Comparison of ENCODE assay signal across 24 cellular contexts in the genomic region with DNA sequence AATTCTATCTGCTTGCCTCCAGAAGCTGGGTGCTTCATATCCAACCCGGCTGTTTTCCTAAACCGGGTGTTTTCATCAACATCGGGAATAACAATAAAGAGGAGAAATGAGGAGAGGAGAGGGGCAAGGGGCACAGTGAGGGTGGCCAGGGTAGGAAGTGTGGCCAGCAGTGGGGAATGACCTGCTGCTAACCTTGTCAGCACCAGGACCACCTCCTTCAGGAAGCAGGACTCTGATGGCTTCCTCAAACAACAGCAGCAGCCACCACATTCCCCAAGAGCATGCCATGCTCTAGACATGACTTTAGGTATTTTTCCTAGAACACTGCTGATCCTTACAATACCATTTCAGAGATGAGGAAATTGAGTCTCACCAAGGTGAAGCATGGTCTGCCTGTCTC. TPM values are rescaled to one million over a fixed set of nuclear protein-coding genes. Genes with fewer than 3 reads are reported as not detected.
DNase-seq lines count a peak whose midpoint lies in the region; ATAC-seq, FAIRE-seq and TF ChIP-seq lines count a peak whose summit lies in the region.
"Had no signal": no experiment of that assay in that cellular context is flagged by ENCODE, and none has a peak within 500 bp of the region (broad histone marks: within the 10 kb centered on the region; RNA-seq: fewer than 3 reads in every experiment).

No MANE protein-coding gene starts in this region.

- no TSS peak for BruUV-seq in endothelial cell of umbilical vein (replicated peaks; lab: Mats Ljungman, UMichigan)

- dilution Hi-C loops in endothelial cell of umbilical vein (cut with MboI; ENCODE audit: extremely low pct_ligation_motif_present, low sequenced_read_pairs), result no loop called here

- H3K4me1 ChIP-seq in endothelial cell of umbilical vein (ENCODE audit: control insufficient read depth, extremely low read depth, insufficient read depth, low read length), result peaks cover 15% of the 10 kb centered on the region
- H3K4me1 ChIP-seq in Peyer's patch, result no peaks in the 10 kb centered on the region

- no peak overlapping the region for H3K27ac ChIP-seq in CD4-positive, alpha-beta T cell (ENCODE audit: low read depth, low read length)
- H3K27ac ChIP-seq in endothelial cell of umbilical vein (ENCODE audit: insufficient read depth, low read depth, low read length) (no peak overlapping the region), Peyer's patch (no peak overlapping the region)
- H3K27ac ChIP-seq: 22Rv1, SJCRH30 had no signal

- no peak overlapping the region for H3K4me3 Mint-ChIP-seq in activated CD8-positive, alpha-beta T cell treated with anti-CD3 and anti-CD28 coated beads, Interleukin-2, amount 10 ng/mL, durations not matched to agents 7 days and 5 days
- H3K4me3 Mint-ChIP-seq in activated CD8-positive, alpha-beta T cell treated with anti-CD3 and anti-CD28 coated beads for 36 hours, result no peak overlapping the region
- no peak overlapping the region for H3K4me3 Mint-ChIP-seq in CD4-positive, alpha-beta T cell
- no peak overlapping the region for H3K4me3 Mint-ChIP-seq in natural killer cell treated with Interleukin-12 subunit alpha and Interleukin-12 subunit beta and Interleukin-15 and Interleukin-18, amount 100 ng/mL, for 72 hours
- no peak overlapping the region for H3K4me3 Mint-ChIP-seq in HFFc6
- H3K4me3 Mint-ChIP-seq: IgD-negative memory B cell had no signal

- H3K27me3 Mint-ChIP-seq in activated CD8-positive, alpha-beta T cell treated with anti-CD3 and anti-CD28 coated beads, Interleukin-2, amount 10 ng/mL, durations not matched to agents 7 days and 5 days (ENCODE audit: low read depth), result no peaks in the 10 kb centered on the region
- H3K27me3 Mint-ChIP-seq in activated CD8-positive, alpha-beta T cell treated with anti-CD3 and anti-CD28 coated beads for 36 hours, result no peaks in the 10 kb centered on the region
- no peaks in the 10 kb centered on the region for H3K27me3 Mint-ChIP-seq in CD4-positive, alpha-beta T cell
- no peaks in the 10 kb centered on the region for H3K27me3 Mint-ChIP-seq in natural killer cell treated with Interleukin-12 subunit alpha and Interleukin-12 subunit beta and Interleukin-15 and Interleukin-18, amount 100 ng/mL, for 72 hours
- H3K27me3 Mint-ChIP-seq in HFFc6 (ENCODE audit: insufficient read depth), result no peaks in the 10 kb centered on the region; the same call in none of the 2 replicates

- H3K36me3 Mint-ChIP-seq in activated CD8-positive, alpha-beta T cell treated with anti-CD3 and anti-CD28 coated beads, Interleukin-2, amount 10 ng/mL, durations not matched to agents 7 days and 5 days (ENCODE audit: low read depth), result peaks cover 13% of the 10 kb centered on the region
- H3K36me3 Mint-ChIP-seq in activated CD8-positive, alpha-beta T cell treated with anti-CD3 and anti-CD28 coated beads for 36 hours (ENCODE audit: low read depth), result peaks cover 2% of the 10 kb centered on the region
- peaks cover 38% of the 10 kb centered on the region for H3K36me3 Mint-ChIP-seq in CD4-positive, alpha-beta T cell (ENCODE audit: low read depth)
- H3K36me3 Mint-ChIP-seq in natural killer cell treated with Interleukin-12 subunit alpha and Interleukin-12 subunit beta and Interleukin-15 and Interleukin-18, amount 100 ng/mL, for 72 hours, result no peaks in the 10 kb centered on the region
- no peaks in the 10 kb centered on the region for H3K36me3 Mint-ChIP-seq in HFFc6 (ENCODE audit: low read depth)

- peak; percentile 53 for TF ChIP-seq POLR2A in endothelial cell of umbilical vein (IDR thresholded peaks at IDR 0.05; ENCODE audit: low read depth, low read length)
- no peak for TF ChIP-seq POLR2A in Peyer's patch (IDR thresholded peaks at IDR 0.05)

- H3K4me3 ChIP-seq in endothelial cell of umbilical vein (replicated peaks in 1 of 3; ENCODE audit: insufficient read depth in 1 of 3, low read depth in 1 of 3, low read length in 3 of 3) (no peak overlapping the region), Peyer's patch (no peak overlapping the region)
- H3K4me3 ChIP-seq: SJCRH30 had no signal

- peak overlapping the region; percentile 4 for H3K27ac Mint-ChIP-seq in activated CD8-positive, alpha-beta T cell treated with anti-CD3 and anti-CD28 coated beads, Interleukin-2, amount 10 ng/mL, durations not matched to agents 7 days and 5 days
- H3K27ac Mint-ChIP-seq in activated CD8-positive, alpha-beta T cell treated with anti-CD3 and anti-CD28 coated beads for 36 hours, result no peak overlapping the region
- peak overlapping the region; percentile 27 for H3K27ac Mint-ChIP-seq in CD4-positive, alpha-beta T cell
- H3K27ac Mint-ChIP-seq in natural killer cell treated with Interleukin-12 subunit alpha and Interleukin-12 subunit beta and Interleukin-15 and Interleukin-18, amount 100 ng/mL, for 72 hours, result peak overlapping the region; percentile 13 to 59
- H3K27ac Mint-ChIP-seq in HFFc6, result no peak overlapping the region
- H3K27ac Mint-ChIP-seq: IgD-negative memory B cell had no signal

- ATAC-seq in activated CD8-positive, alpha-beta T cell treated with anti-CD3 and anti-CD28 coated beads, Interleukin-2, amount 10 ng/mL, durations not matched to agents 7 days and 5 days, result no peak
- ATAC-seq in activated CD8-positive, alpha-beta T cell treated with anti-CD3 and anti-CD28 coated beads for 36 hours, result no peak
- ATAC-seq in CD4-positive, alpha-beta T cell (ENCODE audit: poor library complexity), result no peak
- ATAC-seq in natural killer cell treated with Interleukin-12 subunit alpha and Interleukin-12 subunit beta and Interleukin-15 and Interleukin-18, amount 100 ng/mL, for 72 hours, result no peak

- H2AFZ ChIP-seq in endothelial cell of umbilical vein (ENCODE audit: low read depth, low read length), result no peak overlapping the region

- POLR2A ChIA-PET in activated CD8-positive, alpha-beta T cell treated with anti-CD3 and anti-CD28 coated beads, Interleukin-2, amount 10 ng/mL, durations not matched to agents 7 days and 5 days (lab: Charles Lee), result interaction anchor here (0.9 to 1.0 kb wide), 2 partner anchors 8 to 18 kb away, joined by 3 to 4 read pairs; no protein-coding TSS in a partner anchor
- POLR2A ChIA-PET in activated CD8-positive, alpha-beta T cell treated with anti-CD3 and anti-CD28 coated beads for 36 hours (lab: Charles Lee), result no interaction called here
- POLR2A ChIA-PET in CD4-positive, alpha-beta T cell (lab: Charles Lee), result no interaction called here
- POLR2A ChIA-PET in endothelial cell of umbilical vein (lab: Charles Lee), result no interaction called here

- intact Hi-C loops in activated CD8-positive, alpha-beta T cell treated with anti-CD3 and anti-CD28 coated beads for 36 hours (cut with micrococcal nuclease), result no loop called here
- intact Hi-C loops in CD4-positive, alpha-beta T cell (cut with DNase I, micrococcal nuclease), result no loop called here
- intact Hi-C loops in endothelial cell of umbilical vein (cut with micrococcal nuclease), result loop anchor here (1.0 to 2.0 kb wide), 3 partner anchors 13 to 35 kb away; no protein-coding TSS in a partner anchor

- H3K79me2 ChIP-seq in endothelial cell of umbilical vein (ENCODE audit: control insufficient read depth, insufficient read depth, low read length), result peaks cover 1% of the 10 kb centered on the region

- in situ Hi-C loops in GM13977 (cut with MboI; ENCODE audit: low pct_unique_long_range_greater_than_20kb, low sequenced_read_pairs, unreplicated experiment), result no loop called here

- no peaks in the 10 kb centered on the region for H3K27me3 ChIP-seq in CD4-positive, alpha-beta T cell (ENCODE audit: control insufficient read depth, insufficient read depth, low read length)
- H3K27me3 ChIP-seq in endothelial cell of umbilical vein (ENCODE audit: control insufficient read depth in 2 of 2, insufficient read depth in 2 of 2, low read length in 2 of 2), result no peaks in the 10 kb centered on the region
- H3K27me3 ChIP-seq in Peyer's patch, result no peaks in the 10 kb centered on the region
- H3K27me3 ChIP-seq: SJCRH30 had no signal

- H3K9me3 Mint-ChIP-seq in activated CD8-positive, alpha-beta T cell treated with anti-CD3 and anti-CD28 coated beads, Interleukin-2, amount 10 ng/mL, durations not matched to agents 7 days and 5 days (ENCODE audit: insufficient read depth), result no peaks in the 10 kb centered on the region
- no peaks in the 10 kb centered on the region for H3K9me3 Mint-ChIP-seq in activated CD8-positive, alpha-beta T cell treated with anti-CD3 and anti-CD28 coated beads for 36 hours
- no peaks in the 10 kb centered on the region for H3K9me3 Mint-ChIP-seq in CD4-positive, alpha-beta T cell
- H3K9me3 Mint-ChIP-seq in natural killer cell treated with Interleukin-12 subunit alpha and Interleukin-12 subunit beta and Interleukin-15 and Interleukin-18, amount 100 ng/mL, for 72 hours, result no peaks in the 10 kb centered on the region
- no peaks in the 10 kb centered on the region for H3K9me3 Mint-ChIP-seq in HFFc6

- no peak overlapping the region for H3K9ac ChIP-seq in endothelial cell of umbilical vein (replicated peaks; ENCODE audit: extremely low read depth, insufficient read depth, low read length)

- no peak for TF ChIP-seq CTCF in activated CD8-positive, alpha-beta T cell treated with anti-CD3 and anti-CD28 coated beads for 36 hours (IDR thresholded peaks at IDR 0.05)
- TF ChIP-seq CTCF in CD4-positive, alpha-beta T cell (IDR thresholded peaks at IDR 0.05), result no peak
- TF ChIP-seq CTCF in endothelial cell of umbilical vein (IDR thresholded peaks at IDR 0.05; ENCODE audit: extremely low read depth in 1 of 2, insufficient read depth in 1 of 2, low read depth in 1 of 2, low read length in 2 of 2) (no peak), Peyer's patch (IDR thresholded peaks at IDR 0.05) (no peak), HFFc6 (IDR thresholded peaks at IDR 0.05) (no peak), GM13977 (IDR thresholded peaks at IDR 0.05; ENCODE audit: extremely low read depth, insufficient read depth, missing control alignments) (no peak)

- H3K4me2 ChIP-seq in endothelial cell of umbilical vein (ENCODE audit: insufficient read depth, low read length), result no peak overlapping the region

- no peaks in the 10 kb centered on the region for H4K20me1 ChIP-seq in endothelial cell of umbilical vein (replicated peaks; ENCODE audit: control insufficient read depth, extremely low read depth, insufficient read depth, low read length)

- no peaks in the 10 kb centered on the region for H3K9me3 ChIP-seq in CD4-positive, alpha-beta T cell (ENCODE audit: control insufficient read depth, low read length)
- no peaks in the 10 kb centered on the region for H3K9me3 ChIP-seq in endothelial cell of umbilical vein (replicated peaks; ENCODE audit: control insufficient read depth, insufficient read depth, low read length)
- H3K9me3 ChIP-seq in Peyer's patch, result no peaks in the 10 kb centered on the region
- H3K9me3 ChIP-seq: SJCRH30 had no signal

- FAIRE-seq in endothelial cell of umbilical vein (lab: Jason Lieb, UNC), result peak; percentile 86
- FAIRE-seq: D721Med, GM19239, RCC 7860 had no signal

- H3K36me3 ChIP-seq in endothelial cell of umbilical vein (ENCODE audit: control insufficient read depth in 2 of 2, extremely low read depth in 1 of 2, insufficient read depth in 2 of 2, low read length in 2 of 2), result peaks cover 0 to 14% of the 10 kb centered on the region in 2 experiments
- H3K36me3 ChIP-seq in Peyer's patch, result peaks cover 0 to 16% (median 0%) of the 10 kb centered on the region in 3 donors

- CTCF ChIA-PET in activated CD8-positive, alpha-beta T cell treated with anti-CD3 and anti-CD28 coated beads, Interleukin-2, amount 10 ng/mL, durations not matched to agents 7 days and 5 days (lab: Charles Lee), result interaction anchor here (1.6 to 1.8 kb wide), 2 partner anchors 13 to 96 kb away, joined by 6 to 7 read pairs; no protein-coding TSS in a partner anchor
- CTCF ChIA-PET in activated CD8-positive, alpha-beta T cell treated with anti-CD3 and anti-CD28 coated beads for 36 hours (lab: Charles Lee), result interaction anchor here (1.0 to 2.3 kb wide), 4 partner anchors 13 to 95 kb away, joined by 3 to 15 read pairs (median 4); no protein-coding TSS in a partner anchor
- CTCF ChIA-PET in CD4-positive, alpha-beta T cell (lab: Charles Lee), result no interaction called here
- CTCF ChIA-PET in endothelial cell of umbilical vein (lab: Charles Lee), result interaction anchor here (0.8 to 2.5 kb wide), 3 partner anchors 13 to 93 kb away, joined by 3 to 20 read pairs (median 3); no protein-coding TSS in a partner anchor

- peaks cover 8% of the 10 kb centered on the region for H3K4me1 Mint-ChIP-seq in activated CD8-positive, alpha-beta T cell treated with anti-CD3 and anti-CD28 coated beads, Interleukin-2, amount 10 ng/mL, durations not matched to agents 7 days and 5 days (ENCODE audit: low read depth)
- peaks cover 11% of the 10 kb centered on the region for H3K4me1 Mint-ChIP-seq in activated CD8-positive, alpha-beta T cell treated with anti-CD3 and anti-CD28 coated beads for 36 hours (ENCODE audit: low read depth)
- peaks cover 4% of the 10 kb centered on the region for H3K4me1 Mint-ChIP-seq in CD4-positive, alpha-beta T cell (ENCODE audit: low read depth)
- H3K4me1 Mint-ChIP-seq in natural killer cell treated with Interleukin-12 subunit alpha and Interleukin-12 subunit beta and Interleukin-15 and Interleukin-18, amount 100 ng/mL, for 72 hours (ENCODE audit: low read depth in 2 of 2), result peaks cover 29 to 49% of the 10 kb centered on the region in 2 donors
- no peaks in the 10 kb centered on the region for H3K4me1 Mint-ChIP-seq in HFFc6 (ENCODE audit: low read depth)
- H3K4me1 Mint-ChIP-seq: IgD-negative memory B cell had no signal

- DNase-seq in activated CD8-positive, alpha-beta T cell treated with anti-CD3 and anti-CD28 coated beads, Interleukin-2, amount 10 ng/mL, durations not matched to agents 7 days and 5 days, result no peak
- DNase-seq in activated CD8-positive, alpha-beta T cell treated with anti-CD3 and anti-CD28 coated beads for 36 hours, result no peak
- no peak for DNase-seq in CD4-positive, alpha-beta T cell
- DNase-seq in endothelial cell of umbilical vein (ENCODE audit: low read depth, low spot score) (peak; percentile 87), Peyer's patch (no peak), HFFc6 (no peak), GM13977 (ENCODE audit: low spot score) (no peak)
- DNase-seq in natural killer cell treated with Interleukin-12 subunit alpha and Interleukin-12 subunit beta and Interleukin-15 and Interleukin-18, amount 100 ng/mL, for 72 hours (ENCODE audit: low spot score), result no peak
- DNase-seq: ACHN, C1 segment of cervical spinal cord, DMS53, GDM1, NCI-H1105 treated with DMSO at 0.1 percent for 48 hours, NCI-H2029 treated with DMSO at 0.1 percent for 48 hours, NCI-H345, NCI-H524, NCI-H82 had no signal

- H3K9me1 ChIP-seq in endothelial cell of umbilical vein (replicated peaks; ENCODE audit: control insufficient read depth, extremely low read depth, insufficient read depth, low read length), result no peaks in the 10 kb centered on the region

RNA-seq across cellular contexts. Expression of gene TPBGL, which starts 52.4 kb away (rescaled TPM):
- total RNA-seq in activated CD8-positive, alpha-beta T cell treated with anti-CD3 and anti-CD28 coated beads, Interleukin-2, amount 10 ng/mL, durations not matched to agents 7 days and 5 days, result under 1 TPM in 1 of 2 experiments, not detected in 1; 0.13 TPM
- under 1 TPM; 0.18 to 0.20 TPM for total RNA-seq in activated CD8-positive, alpha-beta T cell treated with anti-CD3 and anti-CD28 coated beads for 36 hours
- under 1 TPM; 0.78 to 0.80 TPM for total RNA-seq in CD4-positive, alpha-beta T cell
- not detected in 2 replicates for total RNA-seq in endothelial cell of umbilical vein
- not detected in 2 replicates for polyA plus RNA-seq in endothelial cell of umbilical vein
- not detected in 2 replicates for polyA plus RNA-seq in endothelial cell of umbilical vein (2011; cell fraction: cytosol; rRNA removed)
- polyA plus RNA-seq in endothelial cell of umbilical vein (2011; cell fraction: nucleus; rRNA removed), result not detected in 2 replicates
- polyA plus RNA-seq in endothelial cell of umbilical vein (2012), result 0.07 and 0.11 TPM in 2 replicates
- polyA minus RNA-seq in endothelial cell of umbilical vein, result not detected in 2 replicates
- polyA minus RNA-seq in endothelial cell of umbilical vein (2011; cell fraction: cytosol; rRNA and poly(A)+ RNA removed), result not detected
- polyA minus RNA-seq in endothelial cell of umbilical vein (2011; cell fraction: nucleus; rRNA and poly(A)+ RNA removed), result not detected in 2 replicates
- under 1 TPM; 0.14 to 0.43 TPM for total RNA-seq in natural killer cell treated with Interleukin-12 subunit alpha and Interleukin-12 subunit beta and Interleukin-15 and Interleukin-18, amount 100 ng/mL, for 72 hours
- total RNA-seq in Peyer's patch, result under 1 TPM in 1 of 4 donors, not detected in 3; 0.35 TPM
- total RNA-seq in HFFc6 (2021; fragmentation: NEBNext Ultra II Directional; extraction: Animal tissue kit (Norgen Biotek cat#: 25700)), result not detected
- total RNA-seq: H4, SJCRH30 had no signal
- polyA plus RNA-seq: IgD-negative memory B cell had no signal

RNA-seq across cellular contexts. Expression of gene ARRB1, which starts 58.5 kb away (rescaled TPM):
- 10 to 100 TPM; 69.4 to 82.6 TPM for total RNA-seq in activated CD8-positive, alpha-beta T cell treated with anti-CD3 and anti-CD28 coated beads, Interleukin-2, amount 10 ng/mL, durations not matched to agents 7 days and 5 days
- total RNA-seq in activated CD8-positive, alpha-beta T cell treated with anti-CD3 and anti-CD28 coated beads for 36 hours, result 10 to 100 TPM; 16.2 to 18.8 TPM
- total RNA-seq in CD4-positive, alpha-beta T cell, result 10 to 100 TPM; 26.7 to 27.8 TPM
- total RNA-seq in endothelial cell of umbilical vein (63.9 and 83.7 TPM in 2 replicates), Peyer's patch (100 to 1,000 TPM in 2 of 4 donors, 10 to 100 TPM in 2; 45.4 to 136 (median 90.6) TPM)
- 76.6 and 92.6 TPM in 2 replicates for polyA plus RNA-seq in endothelial cell of umbilical vein
- 95.5 and 102 TPM in 2 replicates for polyA plus RNA-seq in endothelial cell of umbilical vein (2011; cell fraction: cytosol; rRNA removed)
- 93.4 and 108 TPM in 2 replicates for polyA plus RNA-seq in endothelial cell of umbilical vein (2011; cell fraction: nucleus; rRNA removed)
- 41.0 and 44.6 TPM in 2 replicates for polyA plus RNA-seq in endothelial cell of umbilical vein (2012)
- polyA minus RNA-seq in endothelial cell of umbilical vein, result 284 and 350 TPM in 2 replicates
- polyA minus RNA-seq in endothelial cell of umbilical vein (2011; cell fraction: cytosol; rRNA and poly(A)+ RNA removed), result 16.3 TPM
- 109 and 112 TPM in 2 replicates for polyA minus RNA-seq in endothelial cell of umbilical vein (2011; cell fraction: nucleus; rRNA and poly(A)+ RNA removed)
- 10 to 100 TPM; 47.8 to 54.5 TPM for total RNA-seq in natural killer cell treated with Interleukin-12 subunit alpha and Interleukin-12 subunit beta and Interleukin-15 and Interleukin-18, amount 100 ng/mL, for 72 hours
- total RNA-seq in HFFc6 (2021; fragmentation: NEBNext Ultra II Directional; extraction: Animal tissue kit (Norgen Biotek cat#: 25700)), result 10 to 100 TPM; 10.8 to 14.4 (median 11.2) TPM

Comparison
In these comparisons a context has a peak if more than half of its experiments do, and no peak if none do; other contexts are left out.
1. H3K27ac Mint-ChIP-seq: peak in activated CD8-positive, alpha-beta T cell treated with anti-CD3 and anti-CD28 coated beads, Interleukin-2, amount 10 ng/mL, durations not matched to agents 7 days and 5 days (single experiment), CD4-positive, alpha-beta T cell (single experiment) and natural killer cell treated with Interleukin-12 subunit alpha and Interleukin-12 subunit beta and Interleukin-15 and Interleukin-18, amount 100 ng/mL, for 72 hours (2 of 2); none in activated CD8-positive, alpha-beta T cell treated with anti-CD3 and anti-CD28 coated beads for 36 hours (single experiment) and HFFc6 (single experiment).